ENCODE assay signal across 24 cellular contexts in the genomic region with DNA sequence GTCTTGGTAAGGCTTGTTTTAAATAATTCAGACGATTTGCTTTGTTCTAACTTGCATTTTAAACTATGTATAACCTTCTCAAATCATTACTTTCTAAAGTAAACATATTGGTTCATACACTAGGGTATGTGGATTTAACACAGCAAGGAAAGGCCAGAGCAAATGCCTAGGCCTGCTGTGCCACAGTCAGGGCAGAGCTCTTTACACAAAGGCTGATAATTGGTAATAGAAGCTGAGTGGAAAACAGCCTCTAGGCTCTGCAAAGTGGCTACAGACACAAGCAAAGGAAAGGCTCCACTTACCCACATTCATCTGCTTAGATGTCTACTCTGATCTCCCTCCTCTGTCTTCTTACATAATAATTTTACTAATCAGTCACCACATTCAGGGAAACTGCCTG.
A peak's percentile ranks its signal among the peaks of the same experiment; 100 is the strongest.
DNase-seq lines count a peak whose midpoint lies in the region; TF ChIP-seq lines count a peak whose summit lies in the region.
"Had no signal": no experiment of that assay in that cellular context is flagged by ENCODE, and none has a peak within 500 bp of the region (broad histone marks: within the 10 kb centered on the region; RNA-seq: fewer than 3 reads in every experiment).

No MANE protein-coding gene starts in this region.

- no peaks in the 10 kb centered on the region for H3F3A ChIP-seq in smooth muscle cell (ENCODE audit: low read depth)

- H3K4me1 ChIP-seq in smooth muscle cell (ENCODE audit: low read depth), result peaks cover 10% of the 10 kb centered on the region
- H3K4me1 ChIP-seq: esophagus muscularis mucosa, HAP-1, psoas muscle had no signal

- no peak overlapping the region for H3K4me2 ChIP-seq in smooth muscle cell

- H3K79me2 ChIP-seq in smooth muscle cell (ENCODE audit: low read depth), result no peaks in the 10 kb centered on the region

- H3K4me3 ChIP-seq in WERI-Rb-1 (ENCODE audit: low read depth, low read length) (no peak overlapping the region), smooth muscle cell (no peak overlapping the region)
- H3K4me3 ChIP-seq: dorsolateral prefrontal cortex, esophagus muscularis mucosa, HAP-1, psoas muscle had no signal

- H3K9ac ChIP-seq in smooth muscle cell (ENCODE audit: low read depth), result no peak overlapping the region

- peak overlapping the region; percentile 26 for H2AFZ ChIP-seq in smooth muscle cell (ENCODE audit: low read depth)

- no peaks in the 10 kb centered on the region for H4K20me1 ChIP-seq in smooth muscle cell (ENCODE audit: low read depth)

- WGBS in smooth muscle cell (ENCODE audit: low lambda C conversion rate), result 80% methylated on average over 1 of the region's 1 CpG

- TF ChIP-seq CTCF in WERI-Rb-1 (IDR thresholded peaks at IDR 0.05; ENCODE audit: low read depth, low read length) (no peak), smooth muscle cell (IDR thresholded peaks at IDR 0.05; ENCODE audit: borderline replicate concordance, insufficient read depth, poor library complexity, severe bottlenecking) (no peak)

- DNase-seq in NCI-H2081 (lab: John Stamatoyannopoulos, UW), result peak; percentile 38 to 75
- DNase-seq in NCI-H2081 treated with DMSO at 0.1 percent for 48 hours (lab: John Stamatoyannopoulos, UW), result no peak
- peak; percentile 76 for DNase-seq in NCI-H146 (lab: John Stamatoyannopoulos, UW)
- no peak for DNase-seq in WERI-Rb-1
- DNase-seq in smooth muscle cell (lab: John Stamatoyannopoulos, UW; ENCODE audit: unreplicated experiment), result no peak
- no peak for DNase-seq in NCI-H510A treated with DMSO at 0.1 percent for 48 hours (lab: John Stamatoyannopoulos, UW)
- DNase-seq in activated CD4-positive, alpha-beta T cell treated with anti-CD3 and anti-CD28 coated beads for 4 hours, result no peak
- no peak for DNase-seq in activated T-cell treated with anti-CD3 and anti-CD28 coated beads for 4 hours
- DNase-seq: 8988T; activated CD4-positive, alpha-beta T cell treated with anti-CD3 and anti-CD28 coated beads, Interleukin-2, amount 10 ng/mL, durations not matched to agents 24 days and 14 days; activated CD8-positive, alpha-beta memory T cell treated with anti-CD3 and anti-CD28 coated beads for 24 hours; amygdala; DMS79; dorsolateral prefrontal cortex; foreskin fibroblast; GDM1; KBM-7; kidney; NCI-H1694 treated with DMSO at 0.1 percent for 48 hours; psoas muscle; Right ventricle myocardium superior; trophoblast cell had no signal

- no peaks in the 10 kb centered on the region for H3K27me3 ChIP-seq in WERI-Rb-1 (ENCODE audit: insufficient read depth, low read depth, severe bottlenecking)
- H3K27me3 ChIP-seq in smooth muscle cell (ENCODE audit: low read depth), result no peaks in the 10 kb centered on the region
- H3K27me3 ChIP-seq: dorsolateral prefrontal cortex, esophagus muscularis mucosa had no signal

- H3K36me3 ChIP-seq in WERI-Rb-1 (no peaks in the 10 kb centered on the region), smooth muscle cell (ENCODE audit: low read depth) (no peaks in the 10 kb centered on the region)
- H3K36me3 ChIP-seq: esophagus muscularis mucosa, HAP-1 had no signal

- H3K27ac ChIP-seq in WERI-Rb-1, result peak overlapping the region; percentile 61
- H3K27ac ChIP-seq in smooth muscle cell (ENCODE audit: low read depth), result no peak overlapping the region
- H3K27ac ChIP-seq: esophagus muscularis mucosa, psoas muscle had no signal

- H3K9me3 ChIP-seq in WERI-Rb-1 (ENCODE audit: severe bottlenecking) (no peaks in the 10 kb centered on the region), smooth muscle cell (replicated peaks; ENCODE audit: low read depth) (no peaks in the 10 kb centered on the region)
- H3K9me3 ChIP-seq: esophagus muscularis mucosa, HAP-1, psoas muscle had no signal

Comparison
In these comparisons a context has a peak if more than half of its experiments do, and no peak if none do; other contexts are left out.
1. DNase-seq: peak in NCI-H2081 (2 of 2) and NCI-H146 (single experiment); none in NCI-H2081 treated with DMSO at 0.1 percent for 48 hours (single experiment), WERI-Rb-1 (single experiment), smooth muscle cell (single experiment), NCI-H510A treated with DMSO at 0.1 percent for 48 hours (single experiment), activated CD4-positive, alpha-beta T cell treated with anti-CD3 and anti-CD28 coated beads for 4 hours (0 of 2) and activated T-cell treated with anti-CD3 and anti-CD28 coated beads for 4 hours (single experiment).